Comparison of ENCODE assay signal across 14 cellular contexts in the genomic region with DNA sequence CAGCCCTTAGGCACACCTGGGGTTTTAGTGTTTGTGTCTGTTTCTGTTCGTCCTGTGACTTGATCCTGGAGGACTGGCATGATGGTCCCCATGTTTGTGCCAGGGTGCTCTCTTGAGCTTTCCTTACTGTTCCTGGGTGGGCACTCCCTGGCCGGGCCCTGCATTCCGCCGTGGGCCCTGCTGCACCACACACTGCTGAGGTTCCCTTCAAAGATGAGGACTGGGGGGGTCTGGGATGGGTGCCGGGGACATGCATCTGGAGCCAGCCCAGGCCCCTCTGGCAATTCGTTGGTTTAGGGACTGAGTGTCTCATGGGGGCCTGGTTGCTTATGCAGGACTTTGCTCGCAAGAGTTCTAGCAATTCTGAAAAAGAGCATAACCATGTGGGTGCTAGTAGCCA.
"Had no signal": no experiment of that assay in that cellular context is flagged by ENCODE, and none has a peak within 500 bp of the region (broad histone marks: within the 10 kb centered on the region; RNA-seq: fewer than 3 reads in every experiment).

No MANE protein-coding gene starts in this region.

- H3K4me3 ChIP-seq: coronary artery, smooth muscle cell, transverse colon had no signal

- ATAC-seq: activated CD8-positive, alpha-beta T cell treated with anti-CD3 and anti-CD28 coated beads, Interleukin-2, amount 10 ng/mL, durations not matched to agents 7 days and 5 days; stimulated activated effector memory CD8-positive, alpha-beta T cell treated with anti-CD3 and anti-CD28 coated beads, Interleukin-12 subunit alpha, Interleukin-12 subunit beta, amount 100 ng/mL, for 72 hours; T-cell had no signal

- H3K27ac Mint-ChIP-seq: activated CD8-positive, alpha-beta T cell treated with anti-CD3 and anti-CD28 coated beads, Interleukin-2, amount 10 ng/mL, durations not matched to agents 7 days and 5 days; activated T-helper 1 cell treated with anti-CD3 and anti-CD28 coated beads, Interleukin-12 subunit alpha, Interleukin-12 subunit beta, Interleukin-2, Interleukin-4 antibody, amounts not matched to agents 30 ng/mL and 10 ng/mL and 1 ng/mL, durations not matched to agents 14 hours and 24 hours and 36 hours; stimulated activated effector memory CD8-positive, alpha-beta T cell treated with anti-CD3 and anti-CD28 coated beads, Interleukin-12 subunit alpha, Interleukin-12 subunit beta, amount 100 ng/mL, for 72 hours; T-cell; WTC11 had no signal

- DNase-seq: activated CD8-positive, alpha-beta memory T cell treated with anti-CD3 and anti-CD28 coated beads, Interleukin-2, amount 50 U/mL, for 48 hours; activated naive CD4-positive, alpha-beta T cell; effector CD8-positive, alpha-beta T cell; retina; substantia nigra; T-cell had no signal

- H3K9me3 ChIP-seq: transverse colon had no signal

- H3K36me3 ChIP-seq: transverse colon had no signal

- H3K27me3 ChIP-seq: transverse colon had no signal

- H3K27ac ChIP-seq: coronary artery, parathyroid adenoma had no signal

- H3K9ac ChIP-seq: parathyroid adenoma had no signal

- H3K4me3 Mint-ChIP-seq: activated CD8-positive, alpha-beta T cell treated with anti-CD3 and anti-CD28 coated beads, Interleukin-2, amount 10 ng/mL, durations not matched to agents 7 days and 5 days; activated T-helper 1 cell treated with anti-CD3 and anti-CD28 coated beads, Interleukin-12 subunit alpha, Interleukin-12 subunit beta, Interleukin-2, Interleukin-4 antibody, amounts not matched to agents 30 ng/mL and 10 ng/mL and 1 ng/mL, durations not matched to agents 14 hours and 24 hours and 36 hours; stimulated activated effector memory CD8-positive, alpha-beta T cell treated with anti-CD3 and anti-CD28 coated beads, Interleukin-12 subunit alpha, Interleukin-12 subunit beta, amount 100 ng/mL, for 72 hours; T-cell; WTC11 had no signal

- H3K36me3 Mint-ChIP-seq: T-cell had no signal

- H3K9me3 Mint-ChIP-seq: activated T-helper 1 cell treated with anti-CD3 and anti-CD28 coated beads, Interleukin-12 subunit alpha, Interleukin-12 subunit beta, Interleukin-2, Interleukin-4 antibody, amounts not matched to agents 30 ng/mL and 10 ng/mL and 1 ng/mL, durations not matched to agents 14 hours and 24 hours and 36 hours; stimulated activated effector memory CD8-positive, alpha-beta T cell treated with anti-CD3 and anti-CD28 coated beads, Interleukin-12 subunit alpha, Interleukin-12 subunit beta, amount 100 ng/mL, for 72 hours; T-cell; WTC11 had no signal
